ENCODE assay signal across 31 cellular contexts in genomic region chrX:28133763-28134162, GRCh38.
"Had no signal": no experiment of that assay in that cellular context is flagged by ENCODE, and none has a peak within 500 bp of the region (broad histone marks: within the 10 kb centered on the region; RNA-seq: fewer than 3 reads in every experiment).

No MANE protein-coding gene starts in this region.

- H3K4me3 ChIP-seq: breast epithelium, esophagus muscularis mucosa, heart left ventricle, pancreas, prostate gland, smooth muscle cell, stomach, thyroid gland, upper lobe of left lung had no signal

- H3K27me3 ChIP-seq: breast epithelium, esophagus muscularis mucosa, foreskin keratinocyte, heart left ventricle, stomach, thyroid gland, upper lobe of left lung had no signal

- H3K27ac ChIP-seq: breast epithelium, esophagus muscularis mucosa, foreskin keratinocyte, heart left ventricle, pancreas, prostate gland, stomach, thyroid gland, upper lobe of left lung had no signal

- H3K9me3 ChIP-seq: esophagus muscularis mucosa, pancreas, prostate gland, thyroid gland, upper lobe of left lung had no signal

- H3K4me1 ChIP-seq: breast epithelium, esophagus muscularis mucosa, foreskin keratinocyte, heart left ventricle, pancreas, prostate gland, stomach, thyroid gland, upper lobe of left lung had no signal

- DNase-seq: activated CD4-positive, alpha-beta memory T cell treated with anti-CD3 and anti-CD28 coated beads, Interleukin-2, amount 10 ng/mL, durations not matched to agents 7 days and 5 days; activated CD4-positive, alpha-beta T cell treated with anti-CD3 and anti-CD28 coated beads, Interleukin-2, amount 10 ng/mL, durations not matched to agents 24 days and 14 days; activated CD4-positive, CD25-positive, alpha-beta regulatory T cell treated with anti-CD3 and anti-CD28 coated beads, Interleukin-2, amount 50 U/mL, for 72 hours; activated CD8-positive, alpha-beta memory T cell treated with anti-CD3 and anti-CD28 coated beads, Interleukin-2, amount 50 U/mL, for 48 hours; activated gamma-delta T cell treated with Interleukin-2 at 50 U/mL for 16 hours; activated naive CD8-positive, alpha-beta T cell treated with anti-CD3 and anti-CD28 coated beads, Interleukin-2, amount 50 U/mL, for 24 hours; activated T-cell treated with anti-CD3 and anti-CD28 coated beads, Interleukin-2, amount 50 U/mL, for 4 hours; amygdala; central memory CD4-positive, alpha-beta T cell; endodermal cell; foreskin keratinocyte; heart left ventricle; hypothalamus; immature natural killer cell; kidney; left colon; midbrain; naive thymus-derived CD4-positive, alpha-beta T cell; pancreas; stimulated activated CD4-positive, alpha-beta T cell treated with anti-CD3 and anti-CD28 coated beads, Interleukin-1b, Interleukin-23, amount 100 ng/mL, for 48 hours; stimulated activated CD4-positive, alpha-beta T cell treated with anti-CD3 and anti-CD28 coated beads, Interleukin-4, amount 100 ng/mL, for 4 hours; stimulated activated CD8-positive, alpha-beta memory T cell treated with anti-CD3 and anti-CD28 coated beads, Interleukin-4, amount 100 ng/mL, for 48 hours; stomach; thyroid gland; upper lobe of left lung had no signal

- H3K4me2 ChIP-seq: smooth muscle cell had no signal

- H3K36me3 ChIP-seq: breast epithelium, esophagus muscularis mucosa, heart left ventricle, pancreas, prostate gland, stomach, thyroid gland, upper lobe of left lung had no signal

- ATAC-seq: activated naive CD8-positive, alpha-beta T cell treated with anti-CD3 and anti-CD28 coated beads, Interleukin-2, amount 50 U/mL, for 24 hours; activated T-cell treated with anti-CD3 and anti-CD28 coated beads, Interleukin-2, amount 50 U/mL, for 4 hours; activated T-helper 17 cell treated with anti-CD3 and anti-CD28 coated beads, Interleukin-2, amount 50 U/mL, for 72 hours; foreskin keratinocyte; heart left ventricle; left colon; naive thymus-derived CD4-positive, alpha-beta T cell; pancreas; stimulated activated memory B cell treated with anti-CD40 and anti-IgM and Interleukin-4, amounts not matched to agents 10 μg/mL and 1 μg/mL and 100 μg/mL, for 72 hours had no signal
